ENCODE assay signal across 8 cellular contexts in the genomic region with DNA sequence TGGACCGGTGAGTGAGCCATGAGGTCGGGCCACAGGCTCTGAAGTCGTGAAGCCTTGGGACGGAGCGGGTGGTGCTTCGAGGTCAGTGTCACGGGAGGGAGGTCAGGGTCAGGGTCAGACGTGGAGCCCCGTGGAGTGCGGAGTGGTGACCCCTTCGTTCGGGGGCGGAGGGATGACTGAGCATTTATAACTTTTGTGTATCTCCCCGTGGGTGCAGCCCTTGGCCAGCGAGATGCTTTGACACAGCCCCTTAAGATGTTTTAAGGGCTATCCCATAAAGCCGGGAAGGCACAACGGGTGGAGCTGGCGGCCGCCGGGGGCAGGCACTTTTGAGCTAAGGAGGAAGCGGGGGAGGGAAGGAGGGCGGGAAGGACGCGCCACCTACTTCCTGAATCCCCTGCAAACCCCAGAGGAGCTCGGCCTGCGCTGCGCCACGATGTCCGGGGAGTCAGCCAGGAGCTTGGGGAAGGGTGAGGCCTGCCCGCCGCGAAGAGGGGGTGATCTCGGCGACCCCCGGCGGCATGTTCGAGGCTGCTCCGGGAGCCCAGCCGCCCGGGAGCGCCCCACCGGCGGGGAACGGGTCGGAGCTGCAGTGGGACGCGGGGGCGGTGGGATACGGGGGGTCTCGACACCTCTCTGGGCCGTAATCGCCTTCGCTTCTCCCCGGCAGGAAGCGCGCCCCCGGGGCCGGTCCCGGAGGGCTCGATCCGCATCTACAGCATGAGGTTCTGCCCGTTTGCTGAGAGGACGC. TPM values are rescaled to one million over a fixed set of nuclear protein-coding genes. Genes with fewer than 3 reads are reported as not detected.
DNase-seq lines count a peak whose midpoint lies in the region; ATAC-seq and TF ChIP-seq lines count a peak whose summit lies in the region.

Gene GSTO1, plus strand, starts transcription at position 400 of the 751 bp plus-strand sequence. Its CDS starts 37 bp downstream, at position 437.

- H3K4me1 ChIP-seq in OCI-LY1 (ENCODE audit: insufficient read depth, low read length, severe bottlenecking) (peaks cover 13% of the 10 kb centered on the region), mononuclear cell (ENCODE audit: insufficient read depth, low read length) (peaks cover 49% of the 10 kb centered on the region), stomach smooth muscle (ENCODE audit: control insufficient read depth, insufficient read depth, low read length) (peaks cover 13% of the 10 kb centered on the region)

- peak; percentile 77 for TF ChIP-seq POLR2A in erythroblast (IDR thresholded peaks at IDR 0.05; ENCODE audit: low read length)

- no peaks in the 10 kb centered on the region for H3F3A ChIP-seq in OCI-LY1 (ENCODE audit: insufficient read depth, low read length)

- no peaks in the 10 kb centered on the region for H3K9me2 ChIP-seq in OCI-LY1 (ENCODE audit: low read depth, low read length)

- no peaks in the 10 kb centered on the region for H3K9me3 ChIP-seq in OCI-LY1 (ENCODE audit: low read length)
- H3K9me3 ChIP-seq in mononuclear cell (ENCODE audit: low read depth, low read length), result no peaks in the 10 kb centered on the region
- no peaks in the 10 kb centered on the region for H3K9me3 ChIP-seq in stomach smooth muscle (ENCODE audit: control insufficient read depth in 2 of 2, low read length in 2 of 2)

- no peaks in the 10 kb centered on the region for H3K79me2 ChIP-seq in OCI-LY1 (ENCODE audit: insufficient read depth, low read length)

- H4K20me1 ChIP-seq in OCI-LY1 (ENCODE audit: insufficient read depth, low read length), result no peaks in the 10 kb centered on the region

- peaks cover 4% of the 10 kb centered on the region for H3K27me3 Mint-ChIP-seq in activated T-cell treated with anti-CD3 and anti-CD28 coated beads, Interleukin-2, amount 50 U/mL, for 24 hours

- in situ Hi-C loops in ACHN (cut with HindIII; ENCODE audit: low pct_ligation_motif_present, low pct_unique_long_range_greater_than_20kb, low sequenced_read_pairs), result loop anchor here (10.0 kb wide), 1 partner anchor 50 kb away; no protein-coding TSS in a partner anchor

- H3K27ac ChIP-seq in OCI-LY1 (ENCODE audit: low read depth, low read length, poor library complexity, severe bottlenecking) (no peak within 1 kb of the TSS), stomach smooth muscle (ENCODE audit: low read length) (peak within 1 kb of the TSS; percentile 94)

- H3K27me3 ChIP-seq in OCI-LY1 (ENCODE audit: insufficient read depth, low read length), result no peaks in the 10 kb centered on the region
- no peaks in the 10 kb centered on the region for H3K27me3 ChIP-seq in mononuclear cell (ENCODE audit: insufficient read depth, low read length)
- no peaks in the 10 kb centered on the region for H3K27me3 ChIP-seq in stomach smooth muscle (ENCODE audit: control insufficient read depth in 1 of 2, insufficient read depth in 2 of 2, low read length in 2 of 2)

- peak within 1 kb of the TSS; percentile 95 for H3K27ac Mint-ChIP-seq in activated T-cell treated with anti-CD3 and anti-CD28 coated beads, Interleukin-2, amount 50 U/mL, for 24 hours

- ATAC-seq in GM18867 (IDR thresholded peaks at IDR 0.05; ENCODE audit: unreplicated experiment) (peak; percentile 70), HG03066 (IDR thresholded peaks at IDR 0.05; ENCODE audit: low read depth, unreplicated experiment) (peak; percentile 70)

- H3K4me3 Mint-ChIP-seq in activated T-cell treated with anti-CD3 and anti-CD28 coated beads, Interleukin-2, amount 50 U/mL, for 24 hours, result peak within 1 kb of the TSS; percentile 99

- H3K36me3 ChIP-seq in OCI-LY1 (ENCODE audit: insufficient read depth, low read length) (peaks cover 13% of the 10 kb centered on the region), stomach smooth muscle (ENCODE audit: control insufficient read depth in 2 of 2, insufficient read depth in 2 of 2, low read length in 2 of 2) (peaks cover 7 to 10% of the 10 kb centered on the region in 2 donors)

- H3K4me2 ChIP-seq in OCI-LY1 (ENCODE audit: low read length), result peak within 1 kb of the TSS; percentile 63

- H3K9me3 Mint-ChIP-seq in activated T-cell treated with anti-CD3 and anti-CD28 coated beads, Interleukin-2, amount 50 U/mL, for 24 hours, result no peaks in the 10 kb centered on the region

- no peak for TF ChIP-seq CTCF in OCI-LY1 (IDR thresholded peaks at IDR 0.05; ENCODE audit: low read length)

- H3K4me1 Mint-ChIP-seq in activated T-cell treated with anti-CD3 and anti-CD28 coated beads, Interleukin-2, amount 50 U/mL, for 24 hours (ENCODE audit: low read depth), result peaks cover 58% of the 10 kb centered on the region

- H3K9ac ChIP-seq in OCI-LY1 (ENCODE audit: low read length) (peak within 1 kb of the TSS; percentile 74), stomach smooth muscle (ENCODE audit: low read length in 2 of 2) (peak within 1 kb of the TSS; percentile 75 to 91)

- peak; percentile 80 for DNase-seq in ACHN
- DNase-seq in activated T-cell treated with anti-CD3 and anti-CD28 coated beads, Interleukin-2, amount 50 U/mL, for 24 hours, result peak; percentile 77
- DNase-seq in erythroblast (lab: John Stamatoyannopoulos, UW), result peak; percentile 69 to 78

- peak within 1 kb of the TSS; percentile 68 for H3K4me3 ChIP-seq in OCI-LY1 (ENCODE audit: low read depth, low read length, poor library complexity, severe bottlenecking)
- peak within 1 kb of the TSS; percentile 90 for H3K4me3 ChIP-seq in mononuclear cell (ENCODE audit: low read length)
- H3K4me3 ChIP-seq in stomach smooth muscle (ENCODE audit: low read length in 2 of 2), result peak within 1 kb of the TSS; percentile 58 to 93

- peaks cover 48% of the 10 kb centered on the region for H3K36me3 Mint-ChIP-seq in activated T-cell treated with anti-CD3 and anti-CD28 coated beads, Interleukin-2, amount 50 U/mL, for 24 hours (ENCODE audit: low read depth)

- H2AFZ ChIP-seq in OCI-LY1 (ENCODE audit: low read length), result no peak within 1 kb of the TSS

RNA-seq across cellular contexts. Expression of gene GSTO1, which starts in this region (rescaled TPM):
- total RNA-seq in mononuclear cell, result 60.4 TPM
